2 cellular contexts compared by ENCODE assay signal in genomic region chr5:28265877-28266276, GRCh38.
TF ChIP-seq lines count a peak whose summit lies in the region.

No MANE protein-coding gene starts in this region.

TF ChIP-seq in GM23338, 12 proteins besides CTCF, POLR2A, EP300 and RAD21:
- TF ChIP-seq ZNF462 (CRISPR knock-in tag; IDR thresholded peaks at IDR 0.05), result peak; percentile 31; the same call in 1 of the 2 replicates
- TF ChIP-seq REST (IDR thresholded peaks at IDR 0.05; ENCODE audit: unreplicated experiment), result no peak
- TF ChIP-seq STAT1 (IDR thresholded peaks at IDR 0.05; ENCODE audit: unreplicated experiment), result no peak

TF ChIP-seq in H1, 55 proteins besides CTCF, POLR2A, EP300 and RAD21:
- no peak for TF ChIP-seq SIX5 (IDR thresholded peaks at IDR 0.05; ENCODE audit: low read depth, low read length)
- no peak for TF ChIP-seq TAF7 (optimal IDR thresholded peaks at IDR 0.05; ENCODE audit: borderline replicate concordance, low read depth, low read length)
- no peak for TF ChIP-seq ATF2 (IDR thresholded peaks at IDR 0.05; ENCODE audit: low read length)
- TF ChIP-seq MAX (IDR thresholded peaks at IDR 0.05), result no peak
- no peak for TF ChIP-seq CEBPB (IDR thresholded peaks at IDR 0.05; ENCODE audit: low read depth, low read length)
- TF ChIP-seq JUND (IDR thresholded peaks at IDR 0.05; ENCODE audit: low read length), result no peak
- no peak for TF ChIP-seq CREB1 (IDR thresholded peaks at IDR 0.05)
- no peak for TF ChIP-seq CHD1 (IDR thresholded peaks at IDR 0.05; ENCODE audit: low read depth, low read length)
- TF ChIP-seq SRF (IDR thresholded peaks at IDR 0.05; ENCODE audit: low read depth, low read length), result no peak
- no peak for TF ChIP-seq SP4 (IDR thresholded peaks at IDR 0.05; ENCODE audit: low read length)
- no peak for TF ChIP-seq NRF1 (IDR thresholded peaks at IDR 0.05; ENCODE audit: low read depth, low read length)
TF ChIP-seq in H1: peak in this region for 0.
